ENCODE assay signal across 8 cellular contexts in genomic region chr17:81018044-81018802, GRCh38. TPM values are rescaled to one million over a fixed set of nuclear protein-coding genes. Genes with fewer than 3 reads are reported as not detected.
DNase-seq lines count a peak whose midpoint lies in the region; ATAC-seq, FAIRE-seq and TF ChIP-seq lines count a peak whose summit lies in the region.

No MANE protein-coding gene starts in this region.

- peak overlapping the region; percentile 87 for H3K4me3 Mint-ChIP-seq in T-helper 17 cell

- H3K9me3 ChIP-seq in BLaER1: peaks cover 12% of the 10 kb centered on the region
- H3K9me3 ChIP-seq in T-helper 17 cell (ENCODE audit: control insufficient read depth, low read length, poor library complexity, severe bottlenecking): no peaks in the 10 kb centered on the region
- H3K9me3 ChIP-seq in H1 (ENCODE audit: insufficient read depth in 2 of 2, low read depth in 1 of 2, low read length in 1 of 2): no peaks in the 10 kb centered on the region
- H3K9me3 ChIP-seq in muscle layer of duodenum (ENCODE audit: control insufficient read depth in 1 of 2, low read length in 2 of 2): no peaks in the 10 kb centered on the region

- no peak for TF ChIP-seq CTCF in H1 (IDR thresholded peaks at IDR 0.05; ENCODE audit: control extremely low read depth in 1 of 3, insufficient read depth in 1 of 3, low read depth in 1 of 3, low read length in 3 of 3)

- H4K91ac ChIP-seq in H1 (replicated peaks; ENCODE audit: insufficient read length, low read length): no peak overlapping the region

- H3K9ac ChIP-seq in BLaER1 (peak overlapping the region; percentile 67; the same call in 1 of the 2 replicates), H1 (replicated peaks in 1 of 4; ENCODE audit: extremely low read depth in 1 of 4, low read depth in 3 of 4, low read length in 3 of 4) (no peak overlapping the region)

- ATAC-seq in T-helper 17 cell (peak; percentile 87), HG03460 (IDR thresholded peaks at IDR 0.05; ENCODE audit: unreplicated experiment) (no peak), HG03175 (IDR thresholded peaks at IDR 0.05; ENCODE audit: unreplicated experiment) (no peak), HG03095 (IDR thresholded peaks at IDR 0.05; ENCODE audit: unreplicated experiment) (no peak)

- H3K27me3 ChIP-seq in BLaER1: no peaks in the 10 kb centered on the region; the same call in 1 of the 2 replicates
- H3K27me3 ChIP-seq in H1 (replicated peaks in 1 of 4; ENCODE audit: control insufficient read depth in 3 of 4, extremely low read depth in 1 of 4, insufficient read depth in 3 of 4, low read length in 3 of 4): no peaks in the 10 kb centered on the region
- no peaks in the 10 kb centered on the region for H3K27me3 ChIP-seq in muscle layer of duodenum (ENCODE audit: low read depth, low read length)

- H2BK12ac ChIP-seq in H1 (ENCODE audit: low read depth, low read length): 0 out of 2 replicates have a peak overlapping the region, but pooled peaks have one; percentile 55

- H4K8ac ChIP-seq in H1 (ENCODE audit: extremely low read depth, insufficient read depth, low read length): no peak overlapping the region

- 0 out of 2 replicates have a peak, but pooled peaks cover under 1% of the 10 kb centered on the region for H4K20me1 ChIP-seq in BLaER1
- no peaks in the 10 kb centered on the region for H4K20me1 ChIP-seq in H1 (replicated peaks in 1 of 2; ENCODE audit: control insufficient read depth in 1 of 2, insufficient read depth in 2 of 2, low read length in 2 of 2)

- H3K23ac ChIP-seq in H1 (ENCODE audit: insufficient read length): no peak overlapping the region

- no peak overlapping the region for H2BK120ac ChIP-seq in H1 (replicated peaks; ENCODE audit: low read depth, low read length)

- no peaks in the 10 kb centered on the region for H3K23me2 ChIP-seq in H1 (ENCODE audit: low read depth, low read length)

- no peak for TF ChIP-seq RAD21 in H1 (IDR thresholded peaks at IDR 0.05 in 1 of 2, conservative IDR thresholded peaks at IDR 0.05 in 1 of 2; ENCODE audit: low read depth in 2 of 2, low read length in 2 of 2)

- H3K4me1 ChIP-seq in BLaER1 (peaks cover 42% of the 10 kb centered on the region), H1 (replicated peaks in 1 of 4; ENCODE audit: control insufficient read depth in 3 of 4, insufficient read depth in 4 of 4, low read length in 3 of 4) (peaks cover 0 to 3% (median under 1%) of the 10 kb centered on the region in 4 experiments; a peak in 4 of 7 replicates), muscle layer of duodenum (ENCODE audit: control insufficient read depth in 1 of 2, insufficient read depth in 2 of 2, low read length in 2 of 2) (peaks cover 4 to 20% of the 10 kb centered on the region in 2 donors)

- H3K79me2 ChIP-seq in H1 (ENCODE audit: control insufficient read depth in 1 of 2, insufficient read depth in 2 of 2, low read length in 2 of 2): no peaks in the 10 kb centered on the region

- peaks cover 18% of the 10 kb centered on the region for H3K4me1 Mint-ChIP-seq in T-helper 17 cell

- peak overlapping the region; percentile 89 for H3K4me2 ChIP-seq in BLaER1
- no peak overlapping the region for H3K4me2 ChIP-seq in H1 (ENCODE audit: insufficient read depth in 1 of 2, low read depth in 2 of 2, low read length in 2 of 2)

- H3K27ac ChIP-seq in BLaER1 (peak overlapping the region; percentile 76), H1 (ENCODE audit: low read depth, low read length) (no peak overlapping the region), muscle layer of duodenum (ENCODE audit: low read length) (peak overlapping the region; percentile 66)

- no peaks in the 10 kb centered on the region for H3K36me3 Mint-ChIP-seq in T-helper 17 cell (ENCODE audit: low read depth)

- peak overlapping the region; percentile 95 for H3K27ac Mint-ChIP-seq in T-helper 17 cell

- H3K18ac ChIP-seq in H1 (ENCODE audit: extremely low read depth, low read length): 0 out of 2 replicates have a peak overlapping the region, but pooled peaks have one; percentile 1

- no peak overlapping the region for H2BK5ac ChIP-seq in H1 (ENCODE audit: low read depth, low read length)

- H3K79me1 ChIP-seq in H1 (ENCODE audit: low read depth, low read length): no peaks in the 10 kb centered on the region

- no peak for TF ChIP-seq POLR2A in H1 (IDR thresholded peaks at IDR 0.05; ENCODE audit: control extremely low read depth in 1 of 2, low read depth in 2 of 2, low read length in 2 of 2)

- H2BK20ac ChIP-seq in H1 (ENCODE audit: low read length): no peak overlapping the region

- POLR2A ChIA-PET in H1 (lab: Charles Lee; ENCODE audit: partially characterized antibody): interaction anchor here (1.0 to 4.6 kb wide), 2 partner anchors 16 to 17 kb away, joined by 5 to 24 read pairs; partner anchors contain the start of gene BAIAP2

- CTCF ChIA-PET in H1 (lab: Charles Lee; ENCODE audit: partially characterized antibody): interaction anchor here (0.8 to 12.9 kb wide), 5 partner anchors 17 to 84 kb away, joined by 3 to 110 read pairs (median 5); no protein-coding TSS in a partner anchor

- no peaks in the 10 kb centered on the region for H3K27me3 Mint-ChIP-seq in T-helper 17 cell

- H2AK5ac ChIP-seq in H1 (ENCODE audit: low read depth, low read length): no peak overlapping the region

- H3K56ac ChIP-seq in H1 (replicated peaks; ENCODE audit: insufficient read length, low read depth, low read length): no peak overlapping the region

- peak overlapping the region; percentile 26; the same call in 1 of the 2 replicates for H2AFZ ChIP-seq in H1 (ENCODE audit: low read length)

- peak; percentile 31 for FAIRE-seq in HTR-8/SVneo (lab: Jason Lieb, UNC)
- no peak for FAIRE-seq in H1 (lab: Jason Lieb, UNC)

- H3K4ac ChIP-seq in H1 (replicated peaks; ENCODE audit: insufficient read length, low read depth, low read length): no peak overlapping the region

- H4K5ac ChIP-seq in H1 (ENCODE audit: insufficient read length, low read depth, low read length): no peak overlapping the region

- H2BK15ac ChIP-seq in H1 (ENCODE audit: low read length): no peak overlapping the region

- DNase-seq in HTR-8/SVneo (ENCODE audit: insufficient read length, low spot score) (no peak), T-helper 17 cell (no peak), H1 (ENCODE audit: low read depth in 1 of 2, low spot score in 2 of 2) (no peak)

- TF ChIP-seq EP300 in H1 (IDR thresholded peaks at IDR 0.05; ENCODE audit: borderline replicate concordance in 1 of 2, low read depth in 2 of 2, low read length in 2 of 2): no peak

- no peaks in the 10 kb centered on the region for H3K36me3 ChIP-seq in BLaER1
- no peaks in the 10 kb centered on the region for H3K36me3 ChIP-seq in H1 (ENCODE audit: control insufficient read depth in 2 of 4, insufficient read depth in 4 of 4, low read length in 3 of 4)
- no peaks in the 10 kb centered on the region for H3K36me3 ChIP-seq in muscle layer of duodenum (ENCODE audit: control insufficient read depth in 1 of 2, insufficient read depth in 2 of 2, low read length in 2 of 2)

- peak overlapping the region; percentile 60 for H3K4me3 ChIP-seq in BLaER1
- H3K4me3 ChIP-seq in H1 (ENCODE audit: extremely low read depth in 1 of 4, insufficient read depth in 2 of 4, low read depth in 3 of 4, low read length in 4 of 4): no peak overlapping the region
- H3K4me3 ChIP-seq in muscle layer of duodenum (ENCODE audit: low read depth in 1 of 2, low read length in 2 of 2): peak overlapping the region; percentile 45 to 71

- WGBS in H1 (ENCODE audit: extremely low coverage in 1 of 2, insufficient coverage in 1 of 2, insufficient read length in 1 of 2, insufficient replicate concordance in 2 of 2, low coverage in 1 of 2, low lambda C conversion rate in 2 of 2, missing lambda C conversion rate in 1 of 2), 2 experiments: 83% methylated on average over 29 of the region's 29 CpGs; no CpG with 5 or more reads in 1 of the 2 experiments

- H3K14ac ChIP-seq in H1 (ENCODE audit: insufficient read length): no peak overlapping the region

TF ChIP-seq in H1, 55 proteins besides CTCF, POLR2A, EP300 and RAD21 (continues in another document):
- TF ChIP-seq, protein P1, sequence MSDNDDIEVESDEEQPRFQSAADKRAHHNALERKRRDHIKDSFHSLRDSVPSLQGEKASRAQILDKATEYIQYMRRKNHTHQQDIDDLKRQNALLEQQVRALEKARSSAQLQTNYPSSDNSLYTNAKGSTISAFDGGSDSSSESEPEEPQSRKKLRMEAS (IDR thresholded peaks at IDR 0.05): no peak
- TF ChIP-seq SRF (IDR thresholded peaks at IDR 0.05; ENCODE audit: low read depth, low read length) (no peak), KDM4A (IDR thresholded peaks at IDR 0.05; ENCODE audit: low read depth, low read length, severe bottlenecking) (no peak), RXRA (IDR thresholded peaks at IDR 0.05; ENCODE audit: insufficient read depth, low read depth, low read length) (no peak), USF2 (IDR thresholded peaks at IDR 0.05; ENCODE audit: low read length) (no peak), SIX5 (IDR thresholded peaks at IDR 0.05; ENCODE audit: low read depth, low read length) (no peak)

RNA-seq across cellular contexts. Expression of gene BAIAP2, which starts 16.7 kb away (rescaled TPM):
- 10 to 100 TPM; 11.0 to 13.9 TPM for total RNA-seq in T-helper 17 cell
- 18.4 and 22.8 TPM in 2 replicates for total RNA-seq in H1 (2021; fragmentation: NEBNext Ultra II Directional; extraction: Animal tissue kit (Norgen Biotek cat#: 25700))
- 10.0 and 19.8 TPM in 2 replicates for polyA plus RNA-seq in H1 (2011; rRNA removed)
- polyA plus RNA-seq in H1 (2011; cell fraction: cytosol; rRNA removed): 8.2 TPM
- 25.9 TPM for polyA plus RNA-seq in H1 (2011; cell fraction: nucleus; rRNA removed)
- polyA plus RNA-seq in H1 (2012, experiment 1 of 2): 12.1 to 15.1 TPM (median 14.9 TPM) in 4 replicates
- 15.4 TPM for polyA plus RNA-seq in H1 (2012, experiment 2 of 2)
- 12.5 TPM for polyA plus RNA-seq in H1 (2013, experiment 1 of 2)
- polyA plus RNA-seq in H1 (2013, experiment 2 of 2): 11.0 TPM
- polyA minus RNA-seq in H1 (2011; rRNA and poly(A)+ RNA removed): 9.6 and 11.6 TPM in 2 replicates
- polyA minus RNA-seq in H1 (2011; cell fraction: cytosol; rRNA and poly(A)+ RNA removed): 15.8 TPM
- 25.5 TPM for polyA minus RNA-seq in H1 (2011; cell fraction: nucleus; rRNA and poly(A)+ RNA removed)

RNA-seq across cellular contexts. Expression of gene CHMP6, which starts 26.6 kb away (rescaled TPM):
- 10 to 100 TPM; 21.0 to 25.6 TPM for total RNA-seq in T-helper 17 cell
- 15.7 and 16.0 TPM in 2 replicates for total RNA-seq in H1 (2021; fragmentation: NEBNext Ultra II Directional; extraction: Animal tissue kit (Norgen Biotek cat#: 25700))
- polyA plus RNA-seq in H1 (2011; rRNA removed): 24.3 and 28.9 TPM in 2 replicates
- polyA plus RNA-seq in H1 (2011; cell fraction: cytosol; rRNA removed): 22.9 TPM
- 23.5 TPM for polyA plus RNA-seq in H1 (2011; cell fraction: nucleus; rRNA removed)
- polyA plus RNA-seq in H1 (2012, experiment 1 of 2): 8.5 to 14.9 TPM (median 13.4 TPM) in 4 replicates
- polyA plus RNA-seq in H1 (2012, experiment 2 of 2): 13.4 TPM
- 9.5 TPM for polyA plus RNA-seq in H1 (2013, experiment 1 of 2)
- 7.9 TPM for polyA plus RNA-seq in H1 (2013, experiment 2 of 2)
- polyA minus RNA-seq in H1 (2011; rRNA and poly(A)+ RNA removed): 5.7 and 6.4 TPM in 2 replicates
- 7.2 TPM for polyA minus RNA-seq in H1 (2011; cell fraction: cytosol; rRNA and poly(A)+ RNA removed)
- 15.6 TPM for polyA minus RNA-seq in H1 (2011; cell fraction: nucleus; rRNA and poly(A)+ RNA removed)

Comparison
In these comparisons a context has a peak if more than half of its experiments do, and no peak if none do; other contexts are left out.
1. H3K4me3 ChIP-seq: peak in BLaER1 (single experiment) and muscle layer of duodenum (2 of 2); none in H1 (0 of 4).